In genomic region chr16:48057085-48057484, GRCh38 we compare ENCODE assay signal across 19 cellular contexts.
A peak's percentile ranks its signal among the peaks of the same experiment; 100 is the strongest.
DNase-seq lines count a peak whose midpoint lies in the region; TF ChIP-seq lines count a peak whose summit lies in the region.
"Had no signal": no experiment of that assay in that cellular context is flagged by ENCODE, and none has a peak within 500 bp of the region (broad histone marks: within the 10 kb centered on the region; RNA-seq: fewer than 3 reads in every experiment).

No MANE protein-coding gene starts in this region.

- H3K56ac ChIP-seq in mesendoderm (ENCODE audit: low read length): peak overlapping the region; percentile 80

- H2BK120ac ChIP-seq in mesendoderm (ENCODE audit: low read depth, low read length): no peak overlapping the region

- H3K79me2 ChIP-seq in Karpas-422 (ENCODE audit: low read length) (no peaks in the 10 kb centered on the region), mesendoderm (ENCODE audit: control insufficient read depth, insufficient read depth, low read length) (no peaks in the 10 kb centered on the region)

- in situ Hi-C loops in astrocyte of the spinal cord (cut with HindIII; ENCODE audit: low sequenced_read_pairs): no loop called here
- in situ Hi-C loops in GM13977 (cut with MboI; ENCODE audit: low pct_unique_long_range_greater_than_20kb, low sequenced_read_pairs, unreplicated experiment): loop anchor here (25.0 kb wide), 4 partner anchors 195 to 1120 kb away; no protein-coding TSS in a partner anchor

- H3K27ac ChIP-seq in Karpas-422 (ENCODE audit: low read length): no peak overlapping the region
- no peak overlapping the region for H3K27ac ChIP-seq in mesendoderm (ENCODE audit: low read depth, low read length)
- H3K27ac ChIP-seq: BLaER1, GM23248 had no signal

- H3K9ac ChIP-seq in Karpas-422 (ENCODE audit: low read length) (no peak overlapping the region), mesendoderm (ENCODE audit: low read length) (no peak overlapping the region)
- H3K9ac ChIP-seq: BLaER1, GM23248 had no signal

- DNase-seq in NCI-H524 treated with DMSO at 0.1 percent for 48 hours (lab: John Stamatoyannopoulos, UW) (peak; percentile 6), NCI-H524 (lab: John Stamatoyannopoulos, UW) (no peak), Karpas-422 (peak; percentile 58), astrocyte of the spinal cord (ENCODE audit: low read depth, low spot score) (peak; percentile 7), mesendoderm (no peak), GM13977 (ENCODE audit: low spot score) (no peak), activated gamma-delta T cell (lab: John Stamatoyannopoulos, UW) (no peak)
- DNase-seq: Calu3; CD4-positive, alpha-beta memory T cell; GDM1; GM23248; HCEC 1CT; KBM-7; NCI-H1417 treated with DMSO at 0.1 percent for 48 hours; NCI-H2029 treated with DMSO at 0.1 percent for 48 hours; NCI-H510A; NK-92 treated with Interleukin-12 subunit alpha and Interleukin-12 subunit beta, amount 100 ng/mL, for 24 hours; Right ventricle myocardium superior had no signal

- no peak overlapping the region for H3K23ac ChIP-seq in mesendoderm (ENCODE audit: low read length)

- H3K18ac ChIP-seq in mesendoderm (ENCODE audit: low read length): no peak overlapping the region

- peak overlapping the region; percentile 1 for H2AK5ac ChIP-seq in mesendoderm (ENCODE audit: low read length)

- H3K36me3 ChIP-seq in Karpas-422 (ENCODE audit: insufficient read depth, low read length) (no peaks in the 10 kb centered on the region), mesendoderm (ENCODE audit: control insufficient read depth, insufficient read depth, low read length) (no peaks in the 10 kb centered on the region)
- H3K36me3 ChIP-seq: BLaER1 had no signal

- H3K27me3 ChIP-seq in Karpas-422 (ENCODE audit: low read length) (no peaks in the 10 kb centered on the region), mesendoderm (ENCODE audit: insufficient read depth, low read length, poor library complexity) (no peaks in the 10 kb centered on the region)
- H3K27me3 ChIP-seq: BLaER1 had no signal

- TF ChIP-seq CTCF in astrocyte of the spinal cord (IDR thresholded peaks at IDR 0.05; ENCODE audit: low read depth, low read length) (no peak), GM13977 (IDR thresholded peaks at IDR 0.05; ENCODE audit: extremely low read depth, insufficient read depth, missing control alignments) (no peak)

- peaks cover 50% of the 10 kb centered on the region for H3K4me1 ChIP-seq in Karpas-422 (ENCODE audit: low read length)
- H3K4me1 ChIP-seq in mesendoderm (ENCODE audit: control insufficient read depth, low read depth, low read length): peaks cover 31% of the 10 kb centered on the region

- H2BK15ac ChIP-seq in mesendoderm (replicated peaks; ENCODE audit: low read depth): no peak overlapping the region

- peak overlapping the region; percentile 93 for H4K5ac ChIP-seq in mesendoderm (ENCODE audit: low read length)

- H3K9me2 ChIP-seq in Karpas-422 (replicated peaks; ENCODE audit: insufficient read depth, low read length): no peaks in the 10 kb centered on the region

- no peaks in the 10 kb centered on the region for H3K9me3 ChIP-seq in Karpas-422 (ENCODE audit: low read length)

- H3K4me2 ChIP-seq in Karpas-422 (ENCODE audit: low read depth, low read length, poor library complexity, severe bottlenecking) (peak overlapping the region; percentile 29), mesendoderm (ENCODE audit: low read length) (no peak overlapping the region)

- WGBS in mesendoderm (ENCODE audit: extremely low coverage, insufficient coverage, low lambda C conversion rate): no CpG with 5 or more reads among the region's 4 CpGs

- H2AFZ ChIP-seq in Karpas-422 (ENCODE audit: low read length): peak overlapping the region; percentile 80
- H2AFZ ChIP-seq: GM23248 had no signal

- H4K8ac ChIP-seq in mesendoderm (ENCODE audit: low read depth, low read length): no peak overlapping the region

- no peaks in the 10 kb centered on the region for H3K79me1 ChIP-seq in mesendoderm (ENCODE audit: low read length)

- peak overlapping the region; percentile 87 for H2BK5ac ChIP-seq in mesendoderm (ENCODE audit: low read length)

- H3K4me3 ChIP-seq in Karpas-422 (ENCODE audit: low read length) (no peak overlapping the region), astrocyte of the spinal cord (ENCODE audit: low read depth, low read length) (no peak overlapping the region), mesendoderm (ENCODE audit: low read length) (no peak overlapping the region)
- H3K4me3 ChIP-seq: BLaER1, GM23248 had no signal

- H4K20me1 ChIP-seq in Karpas-422 (ENCODE audit: insufficient read depth, low read depth, low read length): no peaks in the 10 kb centered on the region
- H4K20me1 ChIP-seq: BLaER1 had no signal

- H3K4ac ChIP-seq in mesendoderm (ENCODE audit: low read depth, low read length): peak overlapping the region; percentile 56

Comparison
In these comparisons a context has a peak if more than half of its experiments do, and no peak if none do; other contexts are left out.
1. DNase-seq: peak in NCI-H524 treated with DMSO at 0.1 percent for 48 hours (single experiment), Karpas-422 (single experiment) and astrocyte of the spinal cord (single experiment); none in NCI-H524 (0 of 2), mesendoderm (single experiment), GM13977 (single experiment) and activated gamma-delta T cell (single experiment).